ENCODE assay signal across 20 cellular contexts in genomic region chr1:5897281-5897680, GRCh38.
"Had no signal": no experiment of that assay in that cellular context is flagged by ENCODE, and none has a peak within 500 bp of the region (broad histone marks: within the 10 kb centered on the region; RNA-seq: fewer than 3 reads in every experiment).

No MANE protein-coding gene starts in this region.

- H3K4me3 Mint-ChIP-seq: activated CD4-positive, alpha-beta T cell treated with anti-CD3 and anti-CD28 coated beads, Interleukin-2, amount 10 ng/mL, durations not matched to agents 24 days and 14 days; activated naive CD8-positive, alpha-beta T cell; naive thymus-derived CD4-positive, alpha-beta T cell; T-helper 2 cell treated with Interferon-gamma antibody and Interleukin-4, amounts not matched to agents 5 μg/mL and 100 μg/mL, for 36 hours had no signal

- H3K27ac Mint-ChIP-seq: activated CD4-positive, alpha-beta T cell treated with anti-CD3 and anti-CD28 coated beads, Interleukin-2, amount 10 ng/mL, durations not matched to agents 24 days and 14 days; activated naive CD8-positive, alpha-beta T cell; naive thymus-derived CD4-positive, alpha-beta T cell; T-helper 2 cell treated with Interferon-gamma antibody and Interleukin-4, amounts not matched to agents 5 μg/mL and 100 μg/mL, for 36 hours had no signal

- H3K4me1 Mint-ChIP-seq: naive thymus-derived CD4-positive, alpha-beta T cell had no signal

- H3K27me3 Mint-ChIP-seq: activated CD4-positive, alpha-beta T cell treated with anti-CD3 and anti-CD28 coated beads, Interleukin-2, amount 10 ng/mL, durations not matched to agents 24 days and 14 days; activated naive CD8-positive, alpha-beta T cell; naive thymus-derived CD4-positive, alpha-beta T cell had no signal

- H3K4me1 ChIP-seq: foreskin keratinocyte, left lung, stomach, testis, upper lobe of left lung had no signal

- H3K27ac ChIP-seq: brain microvascular endothelial cell, foreskin keratinocyte, left lung, stomach, testis, upper lobe of left lung had no signal

- H3K36me3 ChIP-seq: brain microvascular endothelial cell had no signal

- H3K9me3 Mint-ChIP-seq: activated CD4-positive, alpha-beta T cell treated with anti-CD3 and anti-CD28 coated beads, Interleukin-2, amount 10 ng/mL, durations not matched to agents 24 days and 14 days; T-helper 2 cell treated with Interferon-gamma antibody and Interleukin-4, amounts not matched to agents 5 μg/mL and 100 μg/mL, for 36 hours had no signal

- DNase-seq: activated CD4-positive, alpha-beta T cell treated with anti-CD3 and anti-CD28 coated beads, Interleukin-2, amount 10 ng/mL, durations not matched to agents 24 days and 14 days; activated CD4-positive, CD25-positive, alpha-beta regulatory T cell; activated CD8-positive, alpha-beta memory T cell treated with anti-CD3 and anti-CD28 coated beads, Interleukin-2, amount 50 U/mL, for 48 hours; activated gamma-delta T cell treated with Interleukin-2 at 50 U/mL for 16 hours; amniotic stem cell; brain microvascular endothelial cell; cortex of kidney; effector memory CD4-positive, alpha-beta T cell; foreskin keratinocyte; glutamatergic neuron; islet precursor cell; left lung; mucosa of descending colon; naive thymus-derived CD4-positive, alpha-beta T cell; stomach; testis; upper lobe of left lung had no signal

- H3K9me3 ChIP-seq: left lung, mucosa of descending colon, stomach, testis, upper lobe of left lung had no signal

- ATAC-seq: foreskin keratinocyte; left lung; mucosa of descending colon; naive thymus-derived CD4-positive, alpha-beta T cell; sciatic nerve had no signal

- H3K27me3 ChIP-seq: brain microvascular endothelial cell, foreskin keratinocyte, left lung, stomach, testis, upper lobe of left lung had no signal

- H3K4me3 ChIP-seq: left lung, mucosa of descending colon, stomach, testis, upper lobe of left lung had no signal
